Comparison of ENCODE assay signal across 9 cellular contexts in the genomic region with DNA sequence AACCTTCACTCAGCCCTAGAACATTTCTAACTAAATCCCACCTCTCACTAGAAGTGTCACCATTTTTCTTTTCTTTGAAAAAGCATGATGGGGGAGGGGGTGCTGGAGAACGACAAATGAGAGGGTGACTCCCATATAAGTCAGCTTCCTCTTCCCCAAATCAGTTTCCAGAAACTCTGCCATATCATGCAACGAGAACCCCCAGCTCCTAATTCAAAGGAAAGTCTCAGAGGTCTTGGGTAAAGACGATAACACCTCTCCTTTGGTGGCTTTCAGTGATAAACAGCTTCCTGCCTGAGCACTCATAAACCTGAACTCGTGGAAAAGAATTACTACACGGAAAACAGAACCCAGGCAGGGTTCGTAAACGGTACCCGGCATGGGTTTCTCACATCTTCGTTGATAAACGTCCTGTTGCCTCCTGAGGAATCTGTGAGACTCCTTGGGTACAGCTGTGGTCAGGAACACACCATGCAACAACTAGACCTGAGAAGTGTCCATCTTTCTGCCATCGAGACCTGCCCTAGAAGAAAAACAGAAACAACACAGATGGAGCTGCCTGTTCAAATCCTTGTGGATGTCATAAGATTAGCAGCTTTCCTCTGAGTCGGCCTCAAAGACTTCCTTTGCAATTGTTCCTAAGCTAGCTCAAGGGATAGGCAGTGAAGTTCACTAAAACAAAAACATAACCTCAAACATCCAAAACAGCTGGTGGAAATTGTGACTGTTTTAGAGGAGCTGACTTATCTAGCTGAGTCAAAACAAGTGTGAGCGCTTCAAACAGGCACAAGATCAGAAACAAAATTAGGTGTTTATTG.
DNase-seq lines count a peak whose midpoint lies in the region; ATAC-seq lines count a peak whose summit lies in the region.
"Had no signal": no experiment of that assay in that cellular context is flagged by ENCODE, and none has a peak within 500 bp of the region (broad histone marks: within the 10 kb centered on the region; RNA-seq: fewer than 3 reads in every experiment).

No MANE protein-coding gene starts in this region.

- H3K27me3 ChIP-seq in CD4-positive, alpha-beta memory T cell (ENCODE audit: insufficient read depth, low read length), result no peaks in the 10 kb centered on the region
- H3K27me3 ChIP-seq in mesendoderm (ENCODE audit: insufficient read depth, low read length, poor library complexity), result no peaks in the 10 kb centered on the region

- H3K27me3 Mint-ChIP-seq in CD4-positive, alpha-beta memory T cell, result peaks cover 0 to 6% of the 10 kb centered on the region in 2 donors

- H3K79me1 ChIP-seq in mesendoderm (ENCODE audit: low read length), result no peaks in the 10 kb centered on the region

- H3K4me3 ChIP-seq in CD4-positive, alpha-beta memory T cell (ENCODE audit: low read length in 2 of 2), result no peak overlapping the region
- no peak overlapping the region for H3K4me3 ChIP-seq in mesendoderm (ENCODE audit: low read length)
- H3K4me3 ChIP-seq: SK-N-MC had no signal

- no peaks in the 10 kb centered on the region for H3K36me3 ChIP-seq in CD4-positive, alpha-beta memory T cell (ENCODE audit: insufficient read depth, low read length)
- H3K36me3 ChIP-seq in mesendoderm (ENCODE audit: control insufficient read depth, insufficient read depth, low read length), result no peaks in the 10 kb centered on the region

- intact Hi-C loops in CD4-positive, alpha-beta memory T cell (cut with micrococcal nuclease), result no loop called here

- no peak for DNase-seq in CD4-positive, alpha-beta memory T cell
- DNase-seq in NAMALWA (ENCODE audit: low spot score), result peak; percentile 22
- peak; percentile 33 for DNase-seq in astrocyte of the hippocampus (ENCODE audit: low read depth, low spot score)
- DNase-seq in mesendoderm, result peak; percentile 34
- DNase-seq in NCI-H2081 (lab: John Stamatoyannopoulos, UW), result no peak
- no peak for DNase-seq in DMS 273 treated with DMSO at 0.1 percent for 48 hours (lab: John Stamatoyannopoulos, UW)
- DNase-seq in NCI-H446 (lab: John Stamatoyannopoulos, UW), result no peak

- H3K9me3 ChIP-seq in CD4-positive, alpha-beta memory T cell (ENCODE audit: control insufficient read depth in 1 of 2, low read length in 2 of 2), result no peaks in the 10 kb centered on the region

- H4K8ac ChIP-seq in mesendoderm (ENCODE audit: low read depth, low read length), result no peak overlapping the region

- no peak overlapping the region for H4K5ac ChIP-seq in mesendoderm (ENCODE audit: low read length)

- peak overlapping the region in 7 of 8 donors; percentile 27 to 76 (median 52) for H3K4me3 Mint-ChIP-seq in CD4-positive, alpha-beta memory T cell

- peak overlapping the region in 3 of 7 donors; percentile 10 to 60 (median 59) for H3K27ac Mint-ChIP-seq in CD4-positive, alpha-beta memory T cell

- no peak overlapping the region for H2BK120ac ChIP-seq in mesendoderm (ENCODE audit: low read depth, low read length)

- H3K4me1 Mint-ChIP-seq in CD4-positive, alpha-beta memory T cell, result peaks cover 9 to 16% (median 11%) of the 10 kb centered on the region in 4 donors

- H3K4me1 ChIP-seq in CD4-positive, alpha-beta memory T cell (ENCODE audit: insufficient read depth, low read length), result peaks cover 7% of the 10 kb centered on the region
- H3K4me1 ChIP-seq in mesendoderm (ENCODE audit: control insufficient read depth, low read depth, low read length), result peaks cover 4% of the 10 kb centered on the region

- H3K27ac ChIP-seq in CD4-positive, alpha-beta memory T cell (ENCODE audit: low read depth, low read length), result no peak overlapping the region
- H3K27ac ChIP-seq in mesendoderm (ENCODE audit: low read depth, low read length), result no peak overlapping the region
- H3K27ac ChIP-seq: SK-N-MC had no signal

- ATAC-seq in HG02763 (IDR thresholded peaks at IDR 0.05; ENCODE audit: unreplicated experiment), result no peak

- no peak overlapping the region for H3K4ac ChIP-seq in mesendoderm (ENCODE audit: low read depth, low read length)

- no peak overlapping the region for H3K4me2 ChIP-seq in mesendoderm (ENCODE audit: low read length)

- POLR2A ChIA-PET in CD4-positive, alpha-beta memory T cell (lab: Charles Lee; ENCODE audit: partially characterized antibody), result interaction anchor here (0.6 kb wide), 1 partner anchor 94 kb away, joined by 3 read pairs; no protein-coding TSS in a partner anchor

- peak overlapping the region; percentile 40 for H3K18ac ChIP-seq in mesendoderm (ENCODE audit: low read length)

- H3K9ac ChIP-seq in mesendoderm (ENCODE audit: low read length), result no peak overlapping the region

- no peaks in the 10 kb centered on the region for H3K79me2 ChIP-seq in mesendoderm (ENCODE audit: control insufficient read depth, insufficient read depth, low read length)

- H2BK15ac ChIP-seq in mesendoderm (replicated peaks; ENCODE audit: low read depth), result no peak overlapping the region

- no peak overlapping the region for H2AK5ac ChIP-seq in mesendoderm (ENCODE audit: low read length)

- CTCF ChIA-PET in CD4-positive, alpha-beta memory T cell (lab: Charles Lee; ENCODE audit: partially characterized antibody), result interaction anchor here (0.9 to 2.1 kb wide), 3 partner anchors 10 to 323 kb away, joined by 3 to 7 read pairs (median 3); no protein-coding TSS in a partner anchor

- H3K9me3 Mint-ChIP-seq in CD4-positive, alpha-beta memory T cell, result no peaks in the 10 kb centered on the region

- H3K56ac ChIP-seq in mesendoderm (ENCODE audit: low read length), result no peak overlapping the region

- no peak overlapping the region for H3K23ac ChIP-seq in mesendoderm (ENCODE audit: low read length)

- no peak overlapping the region for H2BK5ac ChIP-seq in mesendoderm (ENCODE audit: low read length)

- WGBS in mesendoderm (ENCODE audit: extremely low coverage, insufficient coverage, low lambda C conversion rate), result no CpG with 5 or more reads among the region's 13 CpGs

- H3K36me3 Mint-ChIP-seq in CD4-positive, alpha-beta memory T cell, result no peaks in the 10 kb centered on the region

Comparison
In these comparisons a context has a peak if more than half of its experiments do, and no peak if none do; other contexts are left out.
1. DNase-seq: peak in NAMALWA (single experiment), astrocyte of the hippocampus (single experiment) and mesendoderm (single experiment); none in CD4-positive, alpha-beta memory T cell (0 of 5), NCI-H2081 (0 of 2), DMS 273 treated with DMSO at 0.1 percent for 48 hours (single experiment) and NCI-H446 (0 of 2).